28 cellular contexts compared by ENCODE assay signal in the genomic region with DNA sequence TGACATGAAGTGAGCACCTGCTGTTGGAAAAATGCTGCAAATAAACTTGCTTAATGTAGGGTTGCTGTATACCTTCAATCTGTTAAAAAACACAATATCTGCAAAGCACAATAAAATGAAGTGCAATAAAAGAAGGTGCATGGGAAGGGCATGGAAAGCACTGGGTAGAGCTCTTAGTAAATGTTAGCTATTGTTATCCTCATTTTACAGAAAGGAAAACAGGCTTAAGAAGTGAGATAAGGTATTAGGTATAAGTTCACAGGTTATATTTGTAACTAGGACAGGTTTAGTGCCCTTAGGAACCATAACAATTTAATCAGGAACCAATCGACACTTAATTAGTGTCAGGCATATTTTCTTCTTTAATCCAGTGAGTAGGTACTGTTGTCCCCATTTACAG. TPM values are rescaled to one million over a fixed set of nuclear protein-coding genes. Genes with fewer than 3 reads are reported as not detected.
"Had no signal": no experiment of that assay in that cellular context is flagged by ENCODE, and none has a peak within 500 bp of the region (broad histone marks: within the 10 kb centered on the region; RNA-seq: fewer than 3 reads in every experiment).

No MANE protein-coding gene starts in this region.

- H3K4me1 Mint-ChIP-seq: activated CD8-positive, alpha-beta memory T cell treated with anti-CD3 and anti-CD28 coated beads, Interleukin-2, amount 10 ng/mL, durations not matched to agents 7 days and 5 days; brain; central memory CD8-positive, alpha-beta T cell had no signal

- DNase-seq: activated CD4-positive, alpha-beta T cell treated with anti-CD3 and anti-CD28 coated beads for 48 hours; activated CD4-positive, alpha-beta T cell treated with anti-CD3 and anti-CD28 coated beads, Interleukin-2, amount 50 U/mL, for 48 hours; activated CD4-positive, CD25-positive, alpha-beta regulatory T cell treated with anti-CD3 and anti-CD28 coated beads, Interleukin-2, amount 50 U/mL, for 72 hours; activated CD8-positive, alpha-beta memory T cell treated with anti-CD3 and anti-CD28 coated beads, Interleukin-2, amount 10 ng/mL, durations not matched to agents 7 days and 5 days; activated effector memory CD4-positive, alpha-beta T cell treated with Interleukin-2 at 50 U/mL for 16 hours; activated naive CD4-positive, alpha-beta T cell; activated naive CD8-positive, alpha-beta T cell treated with anti-CD3 and anti-CD28 coated beads, Interleukin-2, amount 50 U/mL, for 24 hours; activated T-cell treated with anti-CD3 and anti-CD28 coated beads, Interleukin-2, amount 50 U/mL, for 24 hours; amniotic stem cell; NCI-H146; NCI-H1930; NCI-H2171; NCI-H345; NCI-H510A; NCI-H526 treated with DMSO at 0.1 percent for 48 hours; NCI-H82; SHP77 treated with DMSO at 0.1 percent for 48 hours; T-helper 9 cell had no signal

- H3K4me3 Mint-ChIP-seq: activated CD8-positive, alpha-beta memory T cell treated with anti-CD3 and anti-CD28 coated beads, Interleukin-2, amount 10 ng/mL, durations not matched to agents 7 days and 5 days; activated naive CD8-positive, alpha-beta T cell treated with anti-CD3 and anti-CD28 coated beads, Interleukin-2, amount 50 U/mL, for 24 hours; activated T-cell treated with anti-CD3 and anti-CD28 coated beads, Interleukin-2, amount 50 U/mL, for 24 hours; activated T-helper 1 cell treated with anti-CD3 and anti-CD28 coated beads, Interleukin-12 subunit alpha, Interleukin-12 subunit beta, Interleukin-2, Interleukin-4 antibody, amounts not matched to agents 30 ng/mL and 10 ng/mL and 1 ng/mL, durations not matched to agents 14 hours and 24 hours and 36 hours; brain; central memory CD8-positive, alpha-beta T cell; T-helper 1 cell treated with Interleukin-12 subunit alpha and Interleukin-12 subunit beta and Interleukin-4 antibody, amounts not matched to agents 30 μg/mL and 1 μg/mL, for 36 hours; WTC11 had no signal

- FAIRE-seq: astrocyte had no signal

- H3K27ac Mint-ChIP-seq: activated CD8-positive, alpha-beta memory T cell treated with anti-CD3 and anti-CD28 coated beads, Interleukin-2, amount 10 ng/mL, durations not matched to agents 7 days and 5 days; activated naive CD4-positive, alpha-beta T cell treated with anti-CD3 and anti-CD28 coated beads, Interleukin-2, amount 50 U/mL, for 72 hours; activated naive CD8-positive, alpha-beta T cell treated with anti-CD3 and anti-CD28 coated beads, Interleukin-2, amount 50 U/mL, for 24 hours; activated T-cell treated with anti-CD3 and anti-CD28 coated beads, Interleukin-2, amount 50 U/mL, for 24 hours; activated T-helper 1 cell treated with anti-CD3 and anti-CD28 coated beads, Interleukin-12 subunit alpha, Interleukin-12 subunit beta, Interleukin-2, Interleukin-4 antibody, amounts not matched to agents 30 ng/mL and 10 ng/mL and 1 ng/mL, durations not matched to agents 14 hours and 24 hours and 36 hours; T-helper 1 cell treated with Interleukin-12 subunit alpha and Interleukin-12 subunit beta and Interleukin-4 antibody, amounts not matched to agents 30 μg/mL and 1 μg/mL, for 36 hours had no signal

- ATAC-seq: activated CD8-positive, alpha-beta memory T cell treated with anti-CD3 and anti-CD28 coated beads, Interleukin-2, amount 10 ng/mL, durations not matched to agents 7 days and 5 days; activated naive CD4-positive, alpha-beta T cell treated with anti-CD3 and anti-CD28 coated beads, Interleukin-2, amount 50 U/mL, for 72 hours; activated naive CD8-positive, alpha-beta T cell treated with anti-CD3 and anti-CD28 coated beads, Interleukin-2, amount 50 U/mL, for 24 hours; Panc1 had no signal

- H3K27ac ChIP-seq: RWPE1 had no signal

- H3K36me3 Mint-ChIP-seq: activated CD8-positive, alpha-beta memory T cell treated with anti-CD3 and anti-CD28 coated beads, Interleukin-2, amount 10 ng/mL, durations not matched to agents 7 days and 5 days; activated naive CD4-positive, alpha-beta T cell treated with anti-CD3 and anti-CD28 coated beads, Interleukin-2, amount 50 U/mL, for 72 hours; brain had no signal

- H3K9me3 Mint-ChIP-seq: activated T-cell treated with anti-CD3 and anti-CD28 coated beads, Interleukin-2, amount 50 U/mL, for 24 hours; central memory CD8-positive, alpha-beta T cell had no signal

RNA-seq across cellular contexts. Expression of gene SLC22A2, which starts 36.7 kb away (rescaled TPM):
- total RNA-seq: activated CD8-positive, alpha-beta memory T cell treated with anti-CD3 and anti-CD28 coated beads, Interleukin-2, amount 10 ng/mL, durations not matched to agents 7 days and 5 days; activated naive CD4-positive, alpha-beta T cell treated with anti-CD3 and anti-CD28 coated beads, Interleukin-2, amount 50 U/mL, for 72 hours; activated T-helper 1 cell treated with anti-CD3 and anti-CD28 coated beads, Interleukin-12 subunit alpha, Interleukin-12 subunit beta, Interleukin-2, Interleukin-4 antibody, amounts not matched to agents 30 ng/mL and 10 ng/mL and 1 ng/mL, durations not matched to agents 14 hours and 24 hours and 36 hours; astrocyte; SK-MEL-5 had no signal
